Comparison of ENCODE assay signal across 26 cellular contexts in genomic region chr15:79572691-79573340, GRCh38.
DNase-seq lines count a peak whose midpoint lies in the region; ATAC-seq and TF ChIP-seq lines count a peak whose summit lies in the region.
"Had no signal": no experiment of that assay in that cellular context is flagged by ENCODE, and none has a peak within 500 bp of the region (broad histone marks: within the 10 kb centered on the region; RNA-seq: fewer than 3 reads in every experiment).

No MANE protein-coding gene starts in this region.

- H3K27ac ChIP-seq in stomach (peak overlapping the region in 2 of 5 donors; percentile 31 to 32), foreskin keratinocyte (no peak overlapping the region)
- H3K27ac ChIP-seq: A549; BLaER1 treated with 17β-estradiol and CSF1 and Interleukin-3, amounts not matched to agents 10 nM and 100 nM; Peyer's patch had no signal

- H3K36me3 ChIP-seq in stomach, result no peaks in the 10 kb centered on the region
- H3K36me3 ChIP-seq: BLaER1 treated with 17β-estradiol and CSF1 and Interleukin-3, amounts not matched to agents 10 nM and 100 nM; Peyer's patch had no signal

- peaks cover 0 to 6% (median 0%) of the 10 kb centered on the region in 3 donors for H3K27me3 ChIP-seq in stomach
- H3K27me3 ChIP-seq in foreskin keratinocyte, result no peaks in the 10 kb centered on the region
- H3K27me3 ChIP-seq: BLaER1 treated with 17β-estradiol and CSF1 and Interleukin-3, amounts not matched to agents 10 nM and 100 nM; Peyer's patch had no signal

- H3K4me1 ChIP-seq in stomach (peaks cover 9 to 21% (median 20%) of the 10 kb centered on the region in 4 donors), foreskin keratinocyte (no peaks in the 10 kb centered on the region)
- H3K4me1 ChIP-seq: A549, Caco-2, Peyer's patch had no signal

- H3K27ac Mint-ChIP-seq in activated CD4-positive, alpha-beta T cell treated with anti-CD3 and anti-CD28 coated beads, Interleukin-2, amount 10 ng/mL, durations not matched to agents 24 days and 14 days, result no peak overlapping the region
- H3K27ac Mint-ChIP-seq: CD4-positive, alpha-beta memory T cell; T-helper 2 cell treated with Interferon-gamma antibody and Interleukin-4, amounts not matched to agents 5 μg/mL and 100 μg/mL, for 36 hours had no signal

- H3K27me3 Mint-ChIP-seq in activated CD4-positive, alpha-beta T cell treated with anti-CD3 and anti-CD28 coated beads, Interleukin-2, amount 10 ng/mL, durations not matched to agents 24 days and 14 days, result peaks cover 6% of the 10 kb centered on the region

- TF ChIP-seq EP300 in stomach (IDR thresholded peaks at IDR 0.05), result no peak

- H3K9me3 ChIP-seq in stomach, result peaks cover 0 to 7% (median 6%) of the 10 kb centered on the region in 4 donors
- H3K9me3 ChIP-seq: Caco-2, Peyer's patch had no signal

- no peaks in the 10 kb centered on the region for H3K36me3 Mint-ChIP-seq in activated CD4-positive, alpha-beta T cell treated with anti-CD3 and anti-CD28 coated beads, Interleukin-2, amount 10 ng/mL, durations not matched to agents 24 days and 14 days (ENCODE audit: low read depth)
- H3K36me3 Mint-ChIP-seq: CD4-positive, alpha-beta memory T cell had no signal

- no peak for TF ChIP-seq POLR2A in stomach (IDR thresholded peaks at IDR 0.05)

- H3K9me3 Mint-ChIP-seq in activated CD4-positive, alpha-beta T cell treated with anti-CD3 and anti-CD28 coated beads, Interleukin-2, amount 10 ng/mL, durations not matched to agents 24 days and 14 days, result no peaks in the 10 kb centered on the region
- H3K9me3 Mint-ChIP-seq: T-helper 2 cell treated with Interferon-gamma antibody and Interleukin-4, amounts not matched to agents 5 μg/mL and 100 μg/mL, for 36 hours had no signal

- no peak for TF ChIP-seq CTCF in stomach (IDR thresholded peaks at IDR 0.05)
- no peak for TF ChIP-seq CTCF in foreskin keratinocyte (conservative IDR thresholded peaks at IDR 0.05)

- H3K4me1 Mint-ChIP-seq in activated CD4-positive, alpha-beta T cell treated with anti-CD3 and anti-CD28 coated beads, Interleukin-2, amount 10 ng/mL, durations not matched to agents 24 days and 14 days, result no peaks in the 10 kb centered on the region
- H3K4me1 Mint-ChIP-seq: CD4-positive, alpha-beta memory T cell had no signal

- ATAC-seq in foreskin keratinocyte, result no peak
- ATAC-seq: A549, K562 had no signal

- no peak overlapping the region for H3K4me3 ChIP-seq in stomach
- H3K4me3 ChIP-seq: A549; BLaER1 treated with 17β-estradiol and CSF1 and Interleukin-3, amounts not matched to agents 10 nM and 100 nM; K562; Peyer's patch had no signal

- no peak overlapping the region for H3K4me3 Mint-ChIP-seq in activated CD4-positive, alpha-beta T cell treated with anti-CD3 and anti-CD28 coated beads, Interleukin-2, amount 10 ng/mL, durations not matched to agents 24 days and 14 days
- H3K4me3 Mint-ChIP-seq: CD4-positive, alpha-beta memory T cell; T-helper 2 cell treated with Interferon-gamma antibody and Interleukin-4, amounts not matched to agents 5 μg/mL and 100 μg/mL, for 36 hours had no signal

- intact Hi-C loops in activated CD4-positive, alpha-beta T cell treated with anti-CD3 and anti-CD28 coated beads, Interleukin-2, amount 10 ng/mL, durations not matched to agents 24 days and 14 days (cut with micrococcal nuclease), result no loop called here
- intact Hi-C loops in stomach (cut with DNase I; ENCODE audit: low total_unique reads), result no loop called here

- 28 to 49% (median 41%) methylated on average over 6 of the region's 6 CpGs for WGBS in stomach, 5 donors

- DNase-seq in activated CD4-positive, alpha-beta T cell treated with anti-CD3 and anti-CD28 coated beads, Interleukin-2, amount 10 ng/mL, durations not matched to agents 24 days and 14 days, result peak; percentile 31
- DNase-seq in activated CD4-positive, alpha-beta T cell treated with anti-CD3 and anti-CD28 coated beads, Interleukin-2, amount 50 U/mL, for 4 hours, result no peak
- DNase-seq in NCI-H146 (lab: John Stamatoyannopoulos, UW) (peak; percentile 66), NCI-H345 (lab: John Stamatoyannopoulos, UW) (peak; percentile 10), stomach (peak; percentile 37), foreskin keratinocyte (no peak), HuH-7.5 (ENCODE audit: low spot score) (no peak)
- DNase-seq in effector CD4-positive, alpha-beta T cell, result no peak
- DNase-seq: AML-193; Caco-2; CD4-positive, alpha-beta memory T cell; Kasumi-1; MV-4-11; NCI-H1105 treated with DMSO at 0.1 percent for 48 hours; NCI-H2029; NCI-H2171 treated with DMSO at 0.1 percent for 48 hours; NCI-H446; NCI-H524 treated with DMSO at 0.1 percent for 48 hours; OCI-M1; Peyer's patch; SHP77 treated with DMSO at 0.1 percent for 48 hours; T-helper 1 cell had no signal

Comparison
In these comparisons a context has a peak if more than half of its experiments do, and no peak if none do; other contexts are left out.
1. DNase-seq: peak in activated CD4-positive, alpha-beta T cell treated with anti-CD3 and anti-CD28 coated beads, Interleukin-2, amount 10 ng/mL, durations not matched to agents 24 days and 14 days (single experiment), NCI-H146 (single experiment), NCI-H345 (single experiment) and stomach (single experiment); none in activated CD4-positive, alpha-beta T cell treated with anti-CD3 and anti-CD28 coated beads, Interleukin-2, amount 50 U/mL, for 4 hours (0 of 2), foreskin keratinocyte (0 of 2), HuH-7.5 (single experiment) and effector CD4-positive, alpha-beta T cell (single experiment).